Comparison of ENCODE assay signal across 1 cellular context in genomic region chr2:151409601-151410484, GRCh38.
TF ChIP-seq lines count a peak whose summit lies in the region.

TSS of gene RIF1 (plus strand) at chr2:151409902. CDS start at chr2:151410424, 522 bp downstream.

TF ChIP-seq in K562, 482 proteins besides CTCF, POLR2A, EP300 and RAD21 (continued from another document):
- TF ChIP-seq ZNF280A (IDR thresholded peaks at IDR 0.05; ENCODE audit: low read depth, partially characterized antibody) (no peak), SRSF9 (IDR thresholded peaks at IDR 0.05; ENCODE audit: borderline replicate concordance, low read depth, low read length) (no peak), HNRNPH1 (optimal IDR thresholded peaks at IDR 0.05; ENCODE audit: low read depth, low read length) (no peak), AFF1 (IDR thresholded peaks at IDR 0.05; ENCODE audit: low read depth in 1 of 2, partially characterized antibody in 2 of 2) (peak in 1 of 2 experiments; percentile 54), FOXK1 (CRISPR knock-in tag; IDR thresholded peaks at IDR 0.05; ENCODE audit: borderline replicate concordance) (peak; percentile 84), CHD1 (IDR thresholded peaks at IDR 0.05; ENCODE audit: low read length) (no peak), SIRT6 (IDR thresholded peaks at IDR 0.05; ENCODE audit: low read depth, low read length) (no peak)
